ENCODE assay signal across 11 cellular contexts in the genomic region with DNA sequence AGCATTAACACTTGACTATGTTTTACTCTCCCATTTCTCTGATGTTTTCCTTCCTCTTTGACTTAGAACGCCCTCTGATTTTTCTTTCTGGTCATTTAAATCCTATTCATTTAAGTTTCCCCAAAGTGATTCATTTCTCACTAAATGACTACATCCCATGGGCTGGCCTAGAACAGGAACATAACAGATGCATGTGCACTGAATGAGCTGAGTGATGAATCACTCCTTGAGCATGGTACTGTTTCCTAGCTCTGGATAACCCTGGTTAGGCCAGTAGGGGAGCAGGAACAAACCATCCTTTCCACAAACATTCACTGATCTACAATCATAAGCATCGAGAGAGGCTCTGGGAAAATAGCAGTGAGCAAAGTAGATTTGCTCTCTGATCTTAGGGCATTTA.
DNase-seq lines count a peak whose midpoint lies in the region; ATAC-seq and TF ChIP-seq lines count a peak whose summit lies in the region.
"Had no signal": no experiment of that assay in that cellular context is flagged by ENCODE, and none has a peak within 500 bp of the region (broad histone marks: within the 10 kb centered on the region; RNA-seq: fewer than 3 reads in every experiment).

No MANE protein-coding gene starts in this region.

- ATAC-seq in esophagus mucosa (peak; percentile 80), GM19324 (IDR thresholded peaks at IDR 0.05; ENCODE audit: low FRiP score, unreplicated experiment) (no peak)
- ATAC-seq: left lobe of liver had no signal

- no peaks in the 10 kb centered on the region for H3K9me3 ChIP-seq in effector memory CD4-positive, alpha-beta T cell (ENCODE audit: control insufficient read depth, low read length)
- no peaks in the 10 kb centered on the region for H3K9me3 ChIP-seq in tibial artery

- no peak for TF ChIP-seq CTCF in tibial artery (IDR thresholded peaks at IDR 0.05)

- no peaks in the 10 kb centered on the region for H3K27me3 ChIP-seq in effector memory CD4-positive, alpha-beta T cell (replicated peaks; ENCODE audit: control insufficient read depth, insufficient read depth, low read length, poor library complexity, severe bottlenecking)
- no peaks in the 10 kb centered on the region for H3K27me3 ChIP-seq in tibial artery

- H3K27ac ChIP-seq in effector memory CD4-positive, alpha-beta T cell (ENCODE audit: insufficient read depth, low read length, poor library complexity, severe bottlenecking): no peak overlapping the region
- no peak overlapping the region for H3K27ac ChIP-seq in tibial artery

- no peaks in the 10 kb centered on the region for H3K36me3 ChIP-seq in effector memory CD4-positive, alpha-beta T cell (ENCODE audit: control insufficient read depth, insufficient read depth, low read length)
- H3K36me3 ChIP-seq in tibial artery: no peaks in the 10 kb centered on the region

- no peaks in the 10 kb centered on the region for H3K4me1 ChIP-seq in effector memory CD4-positive, alpha-beta T cell (ENCODE audit: control insufficient read depth, insufficient read depth, low read length, poor library complexity, severe bottlenecking)
- no peaks in the 10 kb centered on the region for H3K4me1 ChIP-seq in tibial artery

- H3K4me3 ChIP-seq in effector memory CD4-positive, alpha-beta T cell (ENCODE audit: insufficient read depth, low read depth, low read length, poor library complexity, severe bottlenecking): no peak overlapping the region
- H3K4me3 ChIP-seq in tibial artery: no peak overlapping the region

- intact Hi-C loops in tibial artery (cut with DNase I; ENCODE audit: low total_unique reads): no loop called here

- DNase-seq in ELR (ENCODE audit: low read depth) (peak; percentile 12), RKO (ENCODE audit: low spot score) (peak; percentile 22), renal cortical epithelial cell (ENCODE audit: low read depth) (peak; percentile 92), tibial artery (no peak)
- no peak for DNase-seq in effector memory CD4-positive, alpha-beta T cell
- DNase-seq: amygdala, H9, NCI-H2171 had no signal

Comparison
In these comparisons a context has a peak if more than half of its experiments do, and no peak if none do; other contexts are left out.
1. DNase-seq: peak in ELR (single experiment), RKO (single experiment) and renal cortical epithelial cell (single experiment); none in effector memory CD4-positive, alpha-beta T cell (0 of 3) and tibial artery (0 of 2).